In the genomic region with DNA sequence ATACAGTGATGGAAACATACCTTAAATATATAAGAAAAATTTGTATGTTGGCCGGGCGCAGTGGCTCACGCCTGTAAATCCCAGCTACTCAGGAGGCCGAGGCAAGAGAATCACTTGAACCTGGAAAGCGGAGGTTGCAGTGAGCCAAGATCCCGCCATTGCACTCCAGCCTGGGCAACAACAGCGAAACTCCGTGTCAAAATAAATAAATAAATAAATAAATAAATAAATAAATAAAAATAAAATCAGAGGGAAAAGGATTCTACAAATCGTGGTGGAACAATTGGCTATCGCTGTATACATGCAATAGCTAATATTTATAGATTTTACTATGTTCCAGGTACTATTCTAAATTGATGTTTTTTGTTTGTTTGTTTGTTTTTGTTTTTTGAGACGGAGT, we compare ENCODE assay signal across 17 cellular contexts. TPM values are rescaled to one million over a fixed set of nuclear protein-coding genes. Genes with fewer than 3 reads are reported as not detected.
DNase-seq lines count a peak whose midpoint lies in the region; ATAC-seq, FAIRE-seq and TF ChIP-seq lines count a peak whose summit lies in the region.
"Had no signal": no experiment of that assay in that cellular context is flagged by ENCODE, and none has a peak within 500 bp of the region (broad histone marks: within the 10 kb centered on the region; RNA-seq: fewer than 3 reads in every experiment).

No MANE protein-coding gene starts in this region.

- ATAC-seq in A549: no peak
- ATAC-seq in esophagus mucosa: no peak
- ATAC-seq: GM12878 had no signal

- H3K4me1 ChIP-seq in A549 (peaks cover 31% of the 10 kb centered on the region), Karpas-422 (ENCODE audit: low read length) (peaks cover 33% of the 10 kb centered on the region), esophagus muscularis mucosa (peaks cover 21 to 34% (median 31%) of the 10 kb centered on the region in 4 donors)

- TF ChIP-seq POLR2A in A549 (IDR thresholded peaks at IDR 0.05; ENCODE audit: low read length) (no peak), esophagus muscularis mucosa (IDR thresholded peaks at IDR 0.05; ENCODE audit: low read depth) (no peak)

- H3K27me3 ChIP-seq in Karpas-422 (ENCODE audit: low read length): no peaks in the 10 kb centered on the region
- H3K27me3 ChIP-seq in esophagus muscularis mucosa: no peaks in the 10 kb centered on the region
- H3K27me3 ChIP-seq: BLaER1 treated with 17β-estradiol and CSF1 and Interleukin-3, amounts not matched to agents 10 nM and 100 nM had no signal

- H3K36me3 ChIP-seq in Karpas-422 (ENCODE audit: insufficient read depth, low read length): no peaks in the 10 kb centered on the region
- H3K36me3 ChIP-seq in SK-N-MC (ENCODE audit: insufficient read depth, low read length): no peaks in the 10 kb centered on the region
- H3K36me3 ChIP-seq in esophagus muscularis mucosa: no peaks in the 10 kb centered on the region
- H3K36me3 ChIP-seq: HAP-1 had no signal

- H2AFZ ChIP-seq in Karpas-422 (ENCODE audit: low read length): no peak overlapping the region; the same call in 1 of the 2 replicates

- no peak for FAIRE-seq in A549 (lab: Jason Lieb, UNC)
- FAIRE-seq: GM12878 had no signal

- no peak overlapping the region for H3K27ac Mint-ChIP-seq in activated naive CD4-positive, alpha-beta T cell treated with anti-CD3 and anti-CD28 coated beads for 36 hours
- H3K27ac Mint-ChIP-seq: B cell had no signal

- POLR2A ChIA-PET in A549 (lab: Yijun Ruan, JAX): no interaction called here

- no peak for TF ChIP-seq RAD21 in A549 (conservative IDR thresholded peaks at IDR 0.05 in 1 of 2, IDR thresholded peaks at IDR 0.05 in 1 of 2)

- H3K4me3 Mint-ChIP-seq in activated naive CD4-positive, alpha-beta T cell treated with anti-CD3 and anti-CD28 coated beads for 36 hours: no peak overlapping the region

- no peaks in the 10 kb centered on the region for H3K9me2 ChIP-seq in Karpas-422 (replicated peaks; ENCODE audit: insufficient read depth, low read length)

- H3K27me3 Mint-ChIP-seq in activated naive CD4-positive, alpha-beta T cell treated with anti-CD3 and anti-CD28 coated beads for 36 hours (ENCODE audit: low read depth): no peaks in the 10 kb centered on the region
- H3K27me3 Mint-ChIP-seq: B cell; CD8-positive, alpha-beta memory T cell had no signal

- no peak for TF ChIP-seq EP300 in A549 (IDR thresholded peaks at IDR 0.05)
- TF ChIP-seq EP300 in esophagus muscularis mucosa (IDR thresholded peaks at IDR 0.05): no peak

- no peak for DNase-seq in A549 (ENCODE audit: low read depth in 1 of 2, low spot score in 1 of 2)
- no peak for DNase-seq in Karpas-422
- no peak for DNase-seq in SK-N-MC (ENCODE audit: low read depth, low spot score)
- DNase-seq in esophagus muscularis mucosa (ENCODE audit: extremely low spot score): peak; percentile 79
- DNase-seq in stimulated activated naive CD4-positive, alpha-beta T cell treated with Interleukin-2 at 50 U/mL for 16 hours (lab: John Stamatoyannopoulos, UW): no peak
- DNase-seq in activated naive CD4-positive, alpha-beta T cell treated with anti-CD3 and anti-CD28 coated beads for 36 hours: no peak
- DNase-seq: CD8-positive, alpha-beta memory T cell; COR-L47; DMS 273 treated with DMSO at 0.1 percent for 48 hours; DMS53; DND-41; EL had no signal

- no peaks in the 10 kb centered on the region for H4K20me1 ChIP-seq in Karpas-422 (ENCODE audit: insufficient read depth, low read depth, low read length)

- H3K9me3 ChIP-seq in A549 (no peaks in the 10 kb centered on the region), Karpas-422 (ENCODE audit: low read length) (no peaks in the 10 kb centered on the region), SK-N-MC (ENCODE audit: low read depth, low read length) (no peaks in the 10 kb centered on the region), esophagus muscularis mucosa (no peaks in the 10 kb centered on the region)
- H3K9me3 ChIP-seq: HAP-1 had no signal

- H3K9me3 Mint-ChIP-seq in activated naive CD4-positive, alpha-beta T cell treated with anti-CD3 and anti-CD28 coated beads for 36 hours: no peaks in the 10 kb centered on the region
- H3K9me3 Mint-ChIP-seq: CD8-positive, alpha-beta memory T cell had no signal

- peaks cover 34% of the 10 kb centered on the region for H3K4me1 Mint-ChIP-seq in activated naive CD4-positive, alpha-beta T cell treated with anti-CD3 and anti-CD28 coated beads for 36 hours (ENCODE audit: low read depth)

- H3K9ac ChIP-seq in Karpas-422 (ENCODE audit: low read length) (no peak overlapping the region), SK-N-MC (ENCODE audit: insufficient read length) (no peak overlapping the region)

- no peak overlapping the region for H3K4me2 ChIP-seq in A549
- no peak overlapping the region for H3K4me2 ChIP-seq in Karpas-422 (ENCODE audit: low read depth, low read length, poor library complexity, severe bottlenecking)

- TF ChIP-seq CTCF in A549 (IDR thresholded peaks at IDR 0.05) (no peak), esophagus muscularis mucosa (IDR thresholded peaks at IDR 0.05) (no peak)

- H3K27ac ChIP-seq in A549 (no peak overlapping the region), Karpas-422 (ENCODE audit: low read length) (peak overlapping the region; percentile 85; the same call in 1 of the 2 replicates), SK-N-MC (peak overlapping the region; percentile 97; the same call in 1 of the 2 replicates), esophagus muscularis mucosa (replicated peaks in 1 of 4) (no peak overlapping the region)
- H3K27ac ChIP-seq: BLaER1 treated with 17β-estradiol and CSF1 and Interleukin-3, amounts not matched to agents 10 nM and 100 nM had no signal

- H3K4me3 ChIP-seq in A549: no peak overlapping the region
- H3K4me3 ChIP-seq in Karpas-422 (ENCODE audit: low read length): no peak overlapping the region
- H3K4me3 ChIP-seq in SK-N-MC: no peak overlapping the region
- H3K4me3 ChIP-seq in esophagus muscularis mucosa: no peak overlapping the region
- H3K4me3 ChIP-seq: GM12878, HAP-1 had no signal

- WGBS in A549 (ENCODE audit: missing lambda C conversion rate): 85% methylated on average over 11 of the region's 11 CpGs
- WGBS in esophagus muscularis mucosa: 88% methylated on average over 11 of the region's 11 CpGs

- H3K36me3 Mint-ChIP-seq in activated naive CD4-positive, alpha-beta T cell treated with anti-CD3 and anti-CD28 coated beads for 36 hours (ENCODE audit: low read depth): peaks cover 1% of the 10 kb centered on the region

- intact Hi-C loops in esophagus muscularis mucosa (cut with DNase I): loop anchor here (5.0 kb wide), 1 partner anchor 49 kb away; a partner anchor contains a TSS
- intact Hi-C loops in activated naive CD4-positive, alpha-beta T cell treated with anti-CD3 and anti-CD28 coated beads for 36 hours (cut with micrococcal nuclease): loop anchor here (2.0 kb wide), 1 partner anchor 621 kb away; a partner anchor contains a TSS

- CTCF ChIA-PET in A549 (lab: Yijun Ruan, JAX): interaction anchor here (1.1 to 6.5 kb wide), 3 partner anchors 48 to 84 kb away, joined by 3 to 41 read pairs (median 10); a partner anchor contains a TSS
- CTCF ChIA-PET in activated naive CD4-positive, alpha-beta T cell treated with anti-CD3 and anti-CD28 coated beads for 36 hours (lab: Charles Lee): interaction anchor here (0.8 to 3.0 kb wide), 2 partner anchors 84 to 120 kb away, joined by 3 to 12 read pairs; no protein-coding TSS in a partner anchor

- peaks cover 29% of the 10 kb centered on the region for H3K79me2 ChIP-seq in Karpas-422 (ENCODE audit: low read length)

TF ChIP-seq in A549, 52 proteins besides CTCF, POLR2A, EP300 and RAD21:
- TF ChIP-seq CHD2 (IDR thresholded peaks at IDR 0.05; ENCODE audit: low read length, partially characterized antibody): no peak
- TF ChIP-seq ZC3H11A (IDR thresholded peaks at IDR 0.05): peak; percentile 54
- no peak for TF ChIP-seq JUN (IDR thresholded peaks at IDR 0.05)
- TF ChIP-seq ZSCAN20 (CRISPR knock-in tag; IDR thresholded peaks at IDR 0.05): no peak
- TF ChIP-seq FOSB (CRISPR knock-in tag; IDR thresholded peaks at IDR 0.05): no peak

RNA-seq across cellular contexts. Expression of a gene that starts 1.7 kb away (rescaled TPM):
- polyA plus RNA-seq in A549 (2011; rRNA removed): 38.7 and 38.9 TPM in 2 replicates
- 13.3 and 13.9 TPM in 2 replicates for polyA plus RNA-seq in A549 (2012; cell fraction: cytosol; rRNA removed)
- 15.2 and 21.6 TPM in 2 replicates for polyA plus RNA-seq in A549 (2012; cell fraction: nucleus; rRNA removed)
- 22.9 to 23.3 TPM (median 23.0 TPM) in 3 replicates for polyA plus RNA-seq in A549 (2017; fragmentation: RNase III; extraction: RNeasy Plus Mini Kit Qiagen cat#74134 plus additional on column Dnase treatment)
- 38.8 and 40.4 TPM in 2 replicates for polyA minus RNA-seq in A549 (2011; rRNA and poly(A)+ RNA removed)
- total RNA-seq in Karpas-422 (2014; rRNA removed; shearing (Covaris generic); ENCODE audit: low replicate concordance): 14.8 and 28.9 TPM in 2 replicates
- total RNA-seq in esophagus muscularis mucosa: 10 to 100 TPM; 23.5 to 43.6 (median 37.1) TPM
- total RNA-seq in activated naive CD4-positive, alpha-beta T cell treated with anti-CD3 and anti-CD28 coated beads for 36 hours: 10 to 100 TPM; 19.7 to 19.8 TPM
- total RNA-seq in esophagus mucosa: 29.7 TPM

RNA-seq across cellular contexts. Expression of a gene that starts 48.0 kb away (rescaled TPM):
- 402 and 678 TPM in 2 replicates for polyA plus RNA-seq in A549 (2011; rRNA removed)
- polyA plus RNA-seq in A549 (2012; cell fraction: cytosol; rRNA removed): 681 and 867 TPM in 2 replicates
- 456 and 509 TPM in 2 replicates for polyA plus RNA-seq in A549 (2012; cell fraction: nucleus; rRNA removed)
- 540 to 553 TPM (median 542 TPM) in 3 replicates for polyA plus RNA-seq in A549 (2017; fragmentation: RNase III; extraction: RNeasy Plus Mini Kit Qiagen cat#74134 plus additional on column Dnase treatment)
- 1,209 and 1,762 TPM in 2 replicates for polyA minus RNA-seq in A549 (2011; rRNA and poly(A)+ RNA removed)
- total RNA-seq in Karpas-422 (2014; rRNA removed; shearing (Covaris generic); ENCODE audit: low replicate concordance): 718 and 957 TPM in 2 replicates
- 100 to 1,000 TPM; 204 to 266 (median 235) TPM for total RNA-seq in esophagus muscularis mucosa
- total RNA-seq in activated naive CD4-positive, alpha-beta T cell treated with anti-CD3 and anti-CD28 coated beads for 36 hours: 100 to 1,000 TPM; 443 to 466 TPM
- total RNA-seq in esophagus mucosa: 246 TPM

Comparison
In these comparisons a context has a peak if more than half of its experiments do, and no peak if none do; other contexts are left out.
1. H3K27ac ChIP-seq: peak in Karpas-422 (single experiment) and SK-N-MC (single experiment); none in A549 (0 of 2) and esophagus muscularis mucosa (0 of 4).